17 cellular contexts compared by ENCODE assay signal in genomic region chr6:16939839-16940238, GRCh38.
A peak's percentile ranks its signal among the peaks of the same experiment; 100 is the strongest.
DNase-seq lines count a peak whose midpoint lies in the region; ATAC-seq and TF ChIP-seq lines count a peak whose summit lies in the region.
"Had no signal": no experiment of that assay in that cellular context is flagged by ENCODE, and none has a peak within 500 bp of the region (broad histone marks: within the 10 kb centered on the region; RNA-seq: fewer than 3 reads in every experiment).

No MANE protein-coding gene starts in this region.

- no peak overlapping the region for H3K4me3 Mint-ChIP-seq in GM23338
- no peak overlapping the region for H3K4me3 Mint-ChIP-seq in WTC11
- no peak overlapping the region for H3K4me3 Mint-ChIP-seq in activated naive CD8-positive, alpha-beta T cell treated with anti-CD3 and anti-CD28 coated beads for 36 hours
- H3K4me3 Mint-ChIP-seq: B cell; CD4-positive, CD25-positive, alpha-beta regulatory T cell; CD8-positive, alpha-beta T cell had no signal

- H3K9me3 Mint-ChIP-seq in GM23338 (no peaks in the 10 kb centered on the region), WTC11 (no peaks in the 10 kb centered on the region)
- H3K9me3 Mint-ChIP-seq in activated naive CD8-positive, alpha-beta T cell treated with anti-CD3 and anti-CD28 coated beads for 36 hours = no peaks in the 10 kb centered on the region
- H3K9me3 Mint-ChIP-seq: CD8-positive, alpha-beta T cell had no signal

- no peak for DNase-seq in GM23338 (ENCODE audit: low spot score)
- no peak for DNase-seq in WTC11 (ENCODE audit: low spot score)
- peak; percentile 50 for DNase-seq in myocyte (ENCODE audit: low read depth)
- no peak for DNase-seq in activated naive CD8-positive, alpha-beta T cell treated with anti-CD3 and anti-CD28 coated beads for 36 hours
- DNase-seq in OCI-M1 (lab: John Stamatoyannopoulos, UW) = no peak
- no peak for DNase-seq in iPS-NIHi7 (ENCODE audit: extremely low spot score)
- DNase-seq: Caco-2; CD4-positive, CD25-positive, alpha-beta regulatory T cell; CD8-positive, alpha-beta T cell; DMS153; DND-41; H7; HCEC 1CT had no signal

- H3K27me3 ChIP-seq in GM23338 (ENCODE audit: insufficient read depth) = no peaks in the 10 kb centered on the region
- H3K27me3 ChIP-seq: BLaER1 had no signal

- H3K27ac Mint-ChIP-seq in GM23338 (no peak overlapping the region), WTC11 (no peak overlapping the region)
- no peak overlapping the region for H3K27ac Mint-ChIP-seq in activated naive CD8-positive, alpha-beta T cell treated with anti-CD3 and anti-CD28 coated beads for 36 hours
- H3K27ac Mint-ChIP-seq: B cell; CD4-positive, CD25-positive, alpha-beta regulatory T cell; CD8-positive, alpha-beta T cell had no signal

- no peaks in the 10 kb centered on the region for H4K20me1 ChIP-seq in GM23338 (replicated peaks; ENCODE audit: insufficient read depth)
- H4K20me1 ChIP-seq: BLaER1 had no signal

- H3K4me1 ChIP-seq in GM23338 (ENCODE audit: insufficient read depth) = peaks cover 4% of the 10 kb centered on the region; the same call in 1 of the 2 replicates
- H3K4me1 ChIP-seq: BLaER1, Caco-2 had no signal

- H3K36me3 ChIP-seq in GM23338 (ENCODE audit: insufficient read depth) = no peaks in the 10 kb centered on the region
- H3K36me3 ChIP-seq: BLaER1 had no signal

- peaks cover 3% of the 10 kb centered on the region; the same call in 2 of the 3 replicates for H3K4me1 Mint-ChIP-seq in GM23338
- peaks cover 6% of the 10 kb centered on the region for H3K4me1 Mint-ChIP-seq in WTC11
- peaks cover 1% of the 10 kb centered on the region for H3K4me1 Mint-ChIP-seq in activated naive CD8-positive, alpha-beta T cell treated with anti-CD3 and anti-CD28 coated beads for 36 hours
- H3K4me1 Mint-ChIP-seq: B cell; CD4-positive, CD25-positive, alpha-beta regulatory T cell had no signal

- H3K4me3 ChIP-seq in GM23338 = no peak overlapping the region
- H3K4me3 ChIP-seq: BLaER1 had no signal

- TF ChIP-seq CTCF in GM23338 (conservative IDR thresholded peaks at IDR 0.05; ENCODE audit: low read depth in 2 of 2) (no peak), WTC11 (IDR thresholded peaks at IDR 0.05) (no peak)

- no peak overlapping the region for H2AFZ ChIP-seq in GM23338

- CTCF ChIA-PET in WTC11 (lab: Charles Lee) = interaction anchor here (0.5 kb wide), 1 partner anchor 118 kb away, joined by 4 read pairs; no protein-coding TSS in a partner anchor

- H3F3A ChIP-seq in GM23338 (replicated peaks; ENCODE audit: low read depth) = no peaks in the 10 kb centered on the region

- H3K27ac ChIP-seq in GM23338 (ENCODE audit: low read depth) = no peak overlapping the region
- H3K27ac ChIP-seq: 22Rv1, BLaER1, C4-2B had no signal

- H3K79me2 ChIP-seq in GM23338 (replicated peaks; ENCODE audit: insufficient read depth) = no peaks in the 10 kb centered on the region

- 0 out of 3 replicates have a peak, but pooled peaks have one; percentile 25 for ATAC-seq in GM23338
- ATAC-seq in WTC11 = 0 out of 2 replicates have a peak, but pooled peaks have one; percentile 30
- ATAC-seq: CD8-positive, alpha-beta T cell had no signal

- POLR2A ChIA-PET in WTC11 (lab: Charles Lee) = no interaction called here

- no peaks in the 10 kb centered on the region for H3K9me2 ChIP-seq in GM23338 (ENCODE audit: insufficient read depth)

- H3K36me3 Mint-ChIP-seq in GM23338 (ENCODE audit: low read depth) (no peaks in the 10 kb centered on the region), WTC11 (no peaks in the 10 kb centered on the region)
- H3K36me3 Mint-ChIP-seq in activated naive CD8-positive, alpha-beta T cell treated with anti-CD3 and anti-CD28 coated beads for 36 hours = no peaks in the 10 kb centered on the region
- H3K36me3 Mint-ChIP-seq: CD4-positive, CD25-positive, alpha-beta regulatory T cell; CD8-positive, alpha-beta T cell had no signal

- H3K27me3 Mint-ChIP-seq in GM23338 (ENCODE audit: insufficient read depth, low read depth, poor library complexity) = peaks cover 2% of the 10 kb centered on the region
- H3K27me3 Mint-ChIP-seq in WTC11 (ENCODE audit: low read depth) = no peaks in the 10 kb centered on the region
- H3K27me3 Mint-ChIP-seq in activated naive CD8-positive, alpha-beta T cell treated with anti-CD3 and anti-CD28 coated beads for 36 hours = peaks cover 61% of the 10 kb centered on the region

- no peak overlapping the region for H3K4me2 ChIP-seq in GM23338
- H3K4me2 ChIP-seq: BLaER1 had no signal

TF ChIP-seq in GM23338, 12 proteins besides CTCF, POLR2A, EP300 and RAD21 (continues in another document):
- TF ChIP-seq ZNF114 (CRISPR knock-in tag; IDR thresholded peaks at IDR 0.05) = no peak
- no peak for TF ChIP-seq EZH2 (IDR thresholded peaks at IDR 0.05; ENCODE audit: low read depth, unreplicated experiment)
- no peak for TF ChIP-seq ZNF331 (CRISPR knock-in tag; IDR thresholded peaks at IDR 0.05; ENCODE audit: low read depth)
- no peak for TF ChIP-seq CREB1 (CRISPR knock-in tag; IDR thresholded peaks at IDR 0.05; ENCODE audit: low read depth)
- TF ChIP-seq EZH2phosphoT487 (IDR thresholded peaks at IDR 0.05; ENCODE audit: unreplicated experiment) = no peak

TF ChIP-seq in WTC11, 78 proteins besides CTCF, POLR2A, EP300 and RAD21 (continues in another document):
- TF ChIP-seq MAX (CRISPR knock-in tag; IDR thresholded peaks at IDR 0.05) = no peak
- no peak for TF ChIP-seq JUN (CRISPR knock-in tag; IDR thresholded peaks at IDR 0.05)
- TF ChIP-seq ZNF219 (CRISPR knock-in tag; IDR thresholded peaks at IDR 0.05; ENCODE audit: borderline replicate concordance) = no peak
- TF ChIP-seq AFF4 (CRISPR knock-in tag; IDR thresholded peaks at IDR 0.05; ENCODE audit: borderline replicate concordance) = no peak
- no peak for TF ChIP-seq FOXK1 (CRISPR knock-in tag; IDR thresholded peaks at IDR 0.05)
- TF ChIP-seq AR (CRISPR knock-in tag; IDR thresholded peaks at IDR 0.05) = no peak
